ENCODE assay signal across 26 cellular contexts in the genomic region with DNA sequence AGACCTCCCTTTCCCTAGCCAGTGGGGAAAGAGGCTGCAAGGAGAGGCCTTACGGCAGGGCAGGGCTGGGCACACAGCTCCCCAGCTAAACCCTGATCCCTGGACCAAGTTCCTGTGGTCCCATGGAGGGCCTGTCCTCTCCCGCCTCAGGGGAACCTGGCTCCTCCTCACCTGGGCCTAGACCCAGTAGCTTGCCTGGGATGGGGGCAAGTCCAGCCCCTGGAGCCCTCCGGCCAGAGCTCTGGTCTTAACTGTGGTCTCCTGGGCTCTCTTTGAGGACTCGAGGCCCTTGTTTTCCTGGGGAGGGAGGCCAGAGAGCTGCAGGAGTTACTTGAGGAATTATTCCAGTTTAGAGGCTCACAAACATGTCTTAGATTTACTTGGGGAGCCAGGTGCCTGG. TPM values are rescaled to one million over a fixed set of nuclear protein-coding genes. Genes with fewer than 3 reads are reported as not detected.
"Had no signal": no experiment of that assay in that cellular context is flagged by ENCODE, and none has a peak within 500 bp of the region (broad histone marks: within the 10 kb centered on the region; RNA-seq: fewer than 3 reads in every experiment).

No MANE protein-coding gene starts in this region.

- ATAC-seq: activated CD8-positive, alpha-beta T cell treated with anti-CD3 and anti-CD28 coated beads, Interleukin-2, amount 10 ng/mL, durations not matched to agents 7 days and 5 days; T-helper 17 cell; WTC11 had no signal

- H3K27ac ChIP-seq: adrenal gland, breast epithelium, Peyer's patch had no signal

- H3K9me3 ChIP-seq: adrenal gland, breast epithelium, Peyer's patch had no signal

- DNase-seq: activated CD4-positive, alpha-beta T cell treated with anti-CD3 and anti-CD28 coated beads for 48 hours; activated CD4-positive, alpha-beta T cell treated with anti-CD3 and anti-CD28 coated beads, Interleukin-2, amount 50 U/mL, for 4 hours; activated CD4-positive, CD25-positive, alpha-beta regulatory T cell treated with anti-CD3 and anti-CD28 coated beads, Interleukin-2, amount 50 U/mL, for 72 hours; activated CD8-positive, alpha-beta memory T cell treated with anti-CD3 and anti-CD28 coated beads, Interleukin-2, amount 50 U/mL, for 48 hours; activated CD8-positive, alpha-beta T cell treated with anti-CD3 and anti-CD28 coated beads, Interleukin-2, amount 10 ng/mL, durations not matched to agents 7 days and 5 days; activated naive CD4-positive, alpha-beta T cell treated with anti-CD3 and anti-CD28 coated beads, Interleukin-2, amount 50 U/mL, for 16 hours; activated naive CD8-positive, alpha-beta T cell treated with anti-CD3 and anti-CD28 coated beads, Interleukin-2, amount 10 ng/mL, durations not matched to agents 7 days and 5 days; activated T-cell treated with anti-CD3 and anti-CD28 coated beads, Interleukin-2, amount 50 U/mL, for 1 hour; adrenal gland; anterior cingulate cortex; central memory CD4-positive, alpha-beta T cell; Kasumi-1; NCI-H1048; NCI-H1417 treated with DMSO at 0.1 percent for 48 hours; NCI-H187; NCI-H2081; NCI-H510A treated with DMSO at 0.1 percent for 48 hours; NCI-H69; NK-92 treated with Interleukin-12 subunit alpha and Interleukin-12 subunit beta, amount 100 ng/mL, for 24 hours; OCI-M1; Peyer's patch; SHP77 treated with DMSO at 0.1 percent for 48 hours; T-helper 17 cell; T-helper 9 cell had no signal

- H3K27me3 ChIP-seq: adrenal gland, breast epithelium, Peyer's patch had no signal

- H3K4me1 ChIP-seq: adrenal gland, breast epithelium, Peyer's patch had no signal

- H3K4me3 ChIP-seq: adrenal gland, breast epithelium, Peyer's patch had no signal

- H3K36me3 ChIP-seq: adrenal gland, breast epithelium, Peyer's patch had no signal

RNA-seq across cellular contexts. Expression of gene SSC4D, which starts 16.7 kb away (rescaled TPM):
- total RNA-seq: T-helper 17 cell had no signal
